ENCODE assay signal across 1 cellular context in the genomic region with DNA sequence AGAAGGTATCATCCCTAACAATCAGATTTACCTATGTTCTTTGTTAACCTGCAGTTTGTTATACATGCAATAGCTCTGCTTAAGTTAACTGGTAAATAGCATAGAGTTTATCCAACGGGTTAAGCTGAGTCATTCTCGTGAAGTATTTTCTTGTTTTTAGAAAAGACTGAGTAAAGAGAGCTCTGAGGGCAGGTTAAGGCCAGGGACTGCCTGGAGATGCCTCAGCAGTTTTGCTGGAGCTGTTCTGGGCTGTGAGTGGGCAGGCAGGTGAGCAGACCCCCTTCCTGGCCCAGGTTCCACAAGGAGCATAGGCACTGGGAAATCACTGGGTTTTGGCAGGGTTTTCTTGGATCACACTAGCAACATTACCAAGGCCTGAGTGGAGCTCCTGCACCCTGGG.
TF ChIP-seq lines count a peak whose summit lies in the region.

No MANE protein-coding gene starts in this region.

TF ChIP-seq in HCT116, 20 proteins besides CTCF, POLR2A, EP300 and RAD21:
- TF ChIP-seq CBX3 (IDR thresholded peaks at IDR 0.05; ENCODE audit: low read depth): no peak
- TF ChIP-seq YY1 (IDR thresholded peaks at IDR 0.05; ENCODE audit: extremely low read depth, insufficient replicate concordance, low read depth, low read length): no peak
- TF ChIP-seq, protein P1, sequence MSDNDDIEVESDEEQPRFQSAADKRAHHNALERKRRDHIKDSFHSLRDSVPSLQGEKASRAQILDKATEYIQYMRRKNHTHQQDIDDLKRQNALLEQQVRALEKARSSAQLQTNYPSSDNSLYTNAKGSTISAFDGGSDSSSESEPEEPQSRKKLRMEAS (IDR thresholded peaks at IDR 0.05): no peak
- TF ChIP-seq, protein P2, sequence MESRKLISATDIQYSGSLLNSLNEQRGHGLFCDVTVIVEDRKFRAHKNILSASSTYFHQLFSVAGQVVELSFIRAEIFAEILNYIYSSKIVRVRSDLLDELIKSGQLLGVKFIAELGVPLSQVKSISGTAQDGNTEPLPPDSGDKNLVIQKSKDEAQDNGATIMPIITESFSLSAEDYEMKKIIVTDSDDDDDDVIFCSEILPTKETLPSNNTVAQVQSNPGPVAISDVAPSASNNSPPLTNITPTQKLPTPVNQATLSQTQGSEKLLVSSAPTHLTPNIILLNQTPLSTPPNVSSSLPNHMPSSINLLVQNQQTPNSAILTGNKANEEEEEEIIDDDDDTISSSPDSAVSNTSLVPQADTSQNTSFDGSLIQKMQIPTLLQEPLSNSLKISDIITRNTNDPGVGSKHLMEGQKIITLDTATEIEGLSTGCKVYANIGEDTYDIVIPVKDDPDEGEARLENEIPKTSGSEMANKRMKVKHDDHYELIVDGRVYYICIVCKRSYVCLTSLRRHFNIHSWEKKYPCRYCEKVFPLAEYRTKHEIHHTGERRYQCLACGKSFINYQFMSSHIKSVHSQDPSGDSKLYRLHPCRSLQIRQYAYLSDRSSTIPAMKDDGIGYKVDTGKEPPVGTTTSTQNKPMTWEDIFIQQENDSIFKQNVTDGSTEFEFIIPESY (IDR thresholded peaks at IDR 0.05; ENCODE audit: extremely low read depth, insufficient replicate concordance, low read length): no peak
- TF ChIP-seq, protein P3, sequence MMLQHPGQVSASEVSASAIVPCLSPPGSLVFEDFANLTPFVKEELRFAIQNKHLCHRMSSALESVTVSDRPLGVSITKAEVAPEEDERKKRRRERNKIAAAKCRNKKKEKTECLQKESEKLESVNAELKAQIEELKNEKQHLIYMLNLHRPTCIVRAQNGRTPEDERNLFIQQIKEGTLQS (IDR thresholded peaks at IDR 0.05): no peak
- no peak for TF ChIP-seq EGR1 (IDR thresholded peaks at IDR 0.05; ENCODE audit: low read depth)
- TF ChIP-seq POLR2AphosphoS5 (IDR thresholded peaks at IDR 0.05; ENCODE audit: low read depth, low read length): no peak
- TF ChIP-seq SIN3A (IDR thresholded peaks at IDR 0.05; ENCODE audit: low read depth): no peak
- TF ChIP-seq, protein P4, sequence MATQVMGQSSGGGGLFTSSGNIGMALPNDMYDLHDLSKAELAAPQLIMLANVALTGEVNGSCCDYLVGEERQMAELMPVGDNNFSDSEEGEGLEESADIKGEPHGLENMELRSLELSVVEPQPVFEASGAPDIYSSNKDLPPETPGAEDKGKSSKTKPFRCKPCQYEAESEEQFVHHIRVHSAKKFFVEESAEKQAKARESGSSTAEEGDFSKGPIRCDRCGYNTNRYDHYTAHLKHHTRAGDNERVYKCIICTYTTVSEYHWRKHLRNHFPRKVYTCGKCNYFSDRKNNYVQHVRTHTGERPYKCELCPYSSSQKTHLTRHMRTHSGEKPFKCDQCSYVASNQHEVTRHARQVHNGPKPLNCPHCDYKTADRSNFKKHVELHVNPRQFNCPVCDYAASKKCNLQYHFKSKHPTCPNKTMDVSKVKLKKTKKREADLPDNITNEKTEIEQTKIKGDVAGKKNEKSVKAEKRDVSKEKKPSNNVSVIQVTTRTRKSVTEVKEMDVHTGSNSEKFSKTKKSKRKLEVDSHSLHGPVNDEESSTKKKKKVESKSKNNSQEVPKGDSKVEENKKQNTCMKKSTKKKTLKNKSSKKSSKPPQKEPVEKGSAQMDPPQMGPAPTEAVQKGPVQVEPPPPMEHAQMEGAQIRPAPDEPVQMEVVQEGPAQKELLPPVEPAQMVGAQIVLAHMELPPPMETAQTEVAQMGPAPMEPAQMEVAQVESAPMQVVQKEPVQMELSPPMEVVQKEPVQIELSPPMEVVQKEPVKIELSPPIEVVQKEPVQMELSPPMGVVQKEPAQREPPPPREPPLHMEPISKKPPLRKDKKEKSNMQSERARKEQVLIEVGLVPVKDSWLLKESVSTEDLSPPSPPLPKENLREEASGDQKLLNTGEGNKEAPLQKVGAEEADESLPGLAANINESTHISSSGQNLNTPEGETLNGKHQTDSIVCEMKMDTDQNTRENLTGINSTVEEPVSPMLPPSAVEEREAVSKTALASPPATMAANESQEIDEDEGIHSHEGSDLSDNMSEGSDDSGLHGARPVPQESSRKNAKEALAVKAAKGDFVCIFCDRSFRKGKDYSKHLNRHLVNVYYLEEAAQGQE (IDR thresholded peaks at IDR 0.05; ENCODE audit: low read depth): no peak
- no peak for TF ChIP-seq EZH2phosphoT487 (IDR thresholded peaks at IDR 0.05; ENCODE audit: borderline replicate concordance)
- TF ChIP-seq JUND (IDR thresholded peaks at IDR 0.05): no peak
- TF ChIP-seq ZFX (IDR thresholded peaks at IDR 0.05): no peak
- no peak for TF ChIP-seq ELF1 (IDR thresholded peaks at IDR 0.05; ENCODE audit: borderline replicate concordance, low read depth)
- TF ChIP-seq ZNF274 (IDR thresholded peaks at IDR 0.05; ENCODE audit: low read depth, low read length): no peak
- TF ChIP-seq CEBPB (IDR thresholded peaks at IDR 0.05; ENCODE audit: low read depth): no peak
- no peak for TF ChIP-seq SRF (IDR thresholded peaks at IDR 0.05; ENCODE audit: low read depth)
- TF ChIP-seq SP1 (IDR thresholded peaks at IDR 0.05; ENCODE audit: low read depth): no peak
- TF ChIP-seq TCF7L2 (IDR thresholded peaks at IDR 0.05; ENCODE audit: borderline replicate concordance, extremely low read depth, insufficient read depth, insufficient read length): no peak
- TF ChIP-seq EZH2 (IDR thresholded peaks at IDR 0.05): no peak
- no peak for TF ChIP-seq FOSL1 (IDR thresholded peaks at IDR 0.05; ENCODE audit: low read depth)
